Comparison of ENCODE assay signal across 1 cellular context in genomic region chr2:16227811-16228462, GRCh38.
TF ChIP-seq lines count a peak whose summit lies in the region.

No MANE protein-coding gene starts in this region.

TF ChIP-seq in K562, 482 proteins besides CTCF, POLR2A, EP300 and RAD21 (continued from another document):
- TF ChIP-seq NR4A1 (CRISPR knock-in tag; IDR thresholded peaks at IDR 0.05) (no peak), NR4A1 (tag; IDR thresholded peaks at IDR 0.05) (no peak), HSF4 (CRISPR knock-in tag; IDR thresholded peaks at IDR 0.05; ENCODE audit: borderline replicate concordance) (no peak), ZNF282 (CRISPR knock-in tag; IDR thresholded peaks at IDR 0.05) (no peak), NR2F6 (CRISPR knock-in tag; IDR thresholded peaks at IDR 0.05) (no peak)
